Comparison of ENCODE assay signal across 9 cellular contexts in the genomic region with DNA sequence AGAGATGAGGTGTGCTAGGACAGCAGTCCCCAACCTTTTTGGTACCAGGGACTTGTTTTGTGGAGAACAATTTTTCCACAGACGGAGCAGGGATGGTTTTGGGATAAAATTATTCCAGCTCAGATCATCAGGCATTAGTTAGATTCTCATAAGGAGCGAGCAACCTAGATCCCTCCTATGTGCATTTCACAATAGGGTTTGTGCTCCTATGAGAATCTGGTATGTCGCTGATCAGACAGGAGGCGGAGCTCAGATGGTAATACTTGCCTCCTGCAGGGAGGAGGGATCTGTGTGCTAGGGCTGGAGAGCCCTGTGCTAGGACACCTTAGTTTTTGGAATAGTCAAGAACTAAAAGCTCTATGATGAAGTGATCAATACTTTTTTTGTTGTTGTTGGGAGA. TPM values are rescaled to one million over a fixed set of nuclear protein-coding genes. Genes with fewer than 3 reads are reported as not detected.
DNase-seq lines count a peak whose midpoint lies in the region; ATAC-seq and TF ChIP-seq lines count a peak whose summit lies in the region.
"Had no signal": no experiment of that assay in that cellular context is flagged by ENCODE, and none has a peak within 500 bp of the region (broad histone marks: within the 10 kb centered on the region; RNA-seq: fewer than 3 reads in every experiment).

No MANE protein-coding gene starts in this region.

- ATAC-seq in T-helper 17 cell: no peak
- no peak for ATAC-seq in GM19452 (IDR thresholded peaks at IDR 0.05; ENCODE audit: unreplicated experiment)

- no peak overlapping the region for H3K4me3 ChIP-seq in CD4-positive, alpha-beta memory T cell (ENCODE audit: low read length in 2 of 2)

- H3K36me3 ChIP-seq in CD4-positive, alpha-beta memory T cell (ENCODE audit: insufficient read depth, low read length): no peaks in the 10 kb centered on the region

- intact Hi-C loops in CD4-positive, alpha-beta memory T cell (cut with micrococcal nuclease): no loop called here

- peak overlapping the region; percentile 58 to 79 (median 70) for H3K4me3 Mint-ChIP-seq in CD4-positive, alpha-beta memory T cell
- H3K4me3 Mint-ChIP-seq in HFFc6 (peak overlapping the region; percentile 100), T-helper 17 cell (peak overlapping the region; percentile 83)

- peaks cover 26% of the 10 kb centered on the region for H3K4me1 ChIP-seq in CD4-positive, alpha-beta memory T cell (ENCODE audit: insufficient read depth, low read length)

- H3K9me3 Mint-ChIP-seq in CD4-positive, alpha-beta memory T cell: peaks cover 0 to 1% (median 0%) of the 10 kb centered on the region in 8 donors
- H3K9me3 Mint-ChIP-seq in HFFc6: peaks cover 5% of the 10 kb centered on the region; the same call in 1 of the 2 replicates

- DNase-seq in CD4-positive, alpha-beta memory T cell: peak in 3 of 5 donors; percentile 12 to 15 (median 13)
- DNase-seq in HFFc6: peak; percentile 30
- no peak for DNase-seq in T-helper 17 cell
- peak; percentile 49 for DNase-seq in fibroblast of the conjunctiva (ENCODE audit: low read depth)
- DNase-seq in hippocampal formation (lab: John Stamatoyannopoulos, UW): no peak
- no peak for DNase-seq in NCI-H187 (lab: John Stamatoyannopoulos, UW)
- DNase-seq in NCI-H187 treated with DMSO at 0.1 percent for 48 hours (lab: John Stamatoyannopoulos, UW): no peak

- peaks cover 16 to 22% of the 10 kb centered on the region in 2 donors for H3K36me3 Mint-ChIP-seq in CD4-positive, alpha-beta memory T cell
- peaks cover 30% of the 10 kb centered on the region for H3K36me3 Mint-ChIP-seq in HFFc6 (ENCODE audit: low read depth)
- H3K36me3 Mint-ChIP-seq in T-helper 17 cell (ENCODE audit: low read depth): no peaks in the 10 kb centered on the region

- H3K4me1 Mint-ChIP-seq in CD4-positive, alpha-beta memory T cell: peaks cover 29 to 46% (median 38%) of the 10 kb centered on the region in 4 donors
- H3K4me1 Mint-ChIP-seq in HFFc6 (ENCODE audit: low read depth) (peaks cover 32% of the 10 kb centered on the region), T-helper 17 cell (peaks cover 27% of the 10 kb centered on the region)

- H3K27me3 Mint-ChIP-seq in CD4-positive, alpha-beta memory T cell: no peaks in the 10 kb centered on the region
- H3K27me3 Mint-ChIP-seq in HFFc6 (ENCODE audit: insufficient read depth): no peaks in the 10 kb centered on the region; the same call in 1 of the 2 replicates
- H3K27me3 Mint-ChIP-seq in T-helper 17 cell: no peaks in the 10 kb centered on the region

- peak overlapping the region in 4 of 7 donors; percentile 6 to 92 (median 46) for H3K27ac Mint-ChIP-seq in CD4-positive, alpha-beta memory T cell
- peak overlapping the region; percentile 75 for H3K27ac Mint-ChIP-seq in HFFc6
- no peak overlapping the region for H3K27ac Mint-ChIP-seq in T-helper 17 cell

- TF ChIP-seq CTCF in HFFc6 (IDR thresholded peaks at IDR 0.05): no peak

- CTCF ChIA-PET in CD4-positive, alpha-beta memory T cell (lab: Charles Lee; ENCODE audit: partially characterized antibody): interaction anchor here (1.1 to 2.5 kb wide), 2 partner anchors 9 to 27 kb away, joined by 5 to 14 read pairs; no protein-coding TSS in a partner anchor

- POLR2A ChIA-PET in CD4-positive, alpha-beta memory T cell (lab: Charles Lee; ENCODE audit: partially characterized antibody): no interaction called here

- no peak overlapping the region for H3K27ac ChIP-seq in CD4-positive, alpha-beta memory T cell (ENCODE audit: low read depth, low read length)

- no peaks in the 10 kb centered on the region for H3K27me3 ChIP-seq in CD4-positive, alpha-beta memory T cell (ENCODE audit: insufficient read depth, low read length)

- H3K9me3 ChIP-seq in CD4-positive, alpha-beta memory T cell (ENCODE audit: control insufficient read depth in 1 of 2, low read length in 2 of 2): no peaks in the 10 kb centered on the region
- no peaks in the 10 kb centered on the region for H3K9me3 ChIP-seq in T-helper 17 cell (ENCODE audit: control insufficient read depth, low read length, poor library complexity, severe bottlenecking)

RNA-seq across cellular contexts. Expression of gene SMIM13, which starts 2.5 kb away (rescaled TPM):
- 1 to 10 TPM; 5.4 to 6.1 TPM for total RNA-seq in CD4-positive, alpha-beta memory T cell
- polyA plus RNA-seq in CD4-positive, alpha-beta memory T cell: 1 to 10 TPM; 2.1 to 5.2 TPM
- 10 to 100 TPM; 11.9 to 16.5 (median 13.3) TPM for total RNA-seq in HFFc6 (2021; fragmentation: NEBNext Ultra II Directional; extraction: Animal tissue kit (Norgen Biotek cat#: 25700))
- 10 to 100 TPM in 1 of 2 donors, 1 to 10 TPM in 1; 7.5 to 10.1 TPM for total RNA-seq in T-helper 17 cell

RNA-seq across cellular contexts. Expression of gene ERVFRD-1, which starts 15.4 kb away (rescaled TPM):
- total RNA-seq in CD4-positive, alpha-beta memory T cell: not detected
- polyA plus RNA-seq in CD4-positive, alpha-beta memory T cell: under 1 TPM; 0.05 to 0.29 TPM
- total RNA-seq in HFFc6 (2021; fragmentation: NEBNext Ultra II Directional; extraction: Animal tissue kit (Norgen Biotek cat#: 25700)): not detected
- total RNA-seq in T-helper 17 cell: not detected
- total RNA-seq: LHCN-M2 had no signal

RNA-seq across cellular contexts. Expression of gene ELOVL2, which starts 52.0 kb away (rescaled TPM):
- not detected for total RNA-seq in CD4-positive, alpha-beta memory T cell
- polyA plus RNA-seq in CD4-positive, alpha-beta memory T cell: not detected
- total RNA-seq in HFFc6 (2021; fragmentation: NEBNext Ultra II Directional; extraction: Animal tissue kit (Norgen Biotek cat#: 25700)): under 1 TPM in 3 of 6 experiments, not detected in 3; 0.05 to 0.09 (median 0.05) TPM
- total RNA-seq in T-helper 17 cell: not detected

Comparison
In these comparisons a context has a peak if more than half of its experiments do, and no peak if none do; other contexts are left out.
1. DNase-seq: peak in CD4-positive, alpha-beta memory T cell (3 of 5), HFFc6 (single experiment) and fibroblast of the conjunctiva (single experiment); none in T-helper 17 cell (0 of 3), hippocampal formation (0 of 2), NCI-H187 (0 of 2) and NCI-H187 treated with DMSO at 0.1 percent for 48 hours (single experiment).
2. Peak in every context shown above with its lines, with median percentiles within 50 percentile points of each other: H3K4me3 Mint-ChIP-seq.